34 cellular contexts compared by ENCODE assay signal in genomic region chr10:132619927-132620326, GRCh38.
"Had no signal": no experiment of that assay in that cellular context is flagged by ENCODE, and none has a peak within 500 bp of the region (broad histone marks: within the 10 kb centered on the region; RNA-seq: fewer than 3 reads in every experiment).

No MANE protein-coding gene starts in this region.

- DNase-seq: activated CD4-positive, alpha-beta T cell treated with anti-CD3 and anti-CD28 coated beads for 48 hours; activated CD4-positive, alpha-beta T cell treated with anti-CD3 and anti-CD28 coated beads, Interleukin-2, amount 50 U/mL, for 1 hour; activated CD4-positive, alpha-beta T cell treated with anti-CD3 and anti-CD28 coated beads, Interleukin-2, amount 50 U/mL, for 48 hours; activated CD8-positive, alpha-beta memory T cell treated with anti-CD3 and anti-CD28 coated beads for 24 hours; activated CD8-positive, alpha-beta T cell treated with anti-CD3 and anti-CD28 coated beads for 36 hours; activated effector memory CD4-positive, alpha-beta T cell treated with Interleukin-2 at 50 U/mL for 16 hours; activated gamma-delta T cell treated with Interleukin-2 at 50 U/mL for 16 hours; activated naive CD4-positive, alpha-beta T cell treated with Interleukin-2 at 50 U/mL for 16 hours; activated naive CD8-positive, alpha-beta T cell treated with anti-CD3 and anti-CD28 coated beads, Interleukin-2, amount 10 ng/mL, durations not matched to agents 7 days and 5 days; activated T-cell treated with anti-CD3 and anti-CD28 coated beads, Interleukin-2, amount 50 U/mL, for 1 hour; central memory CD4-positive, alpha-beta T cell; cerebellar nuclear complex; dorsolateral prefrontal cortex; effector memory CD8-positive, alpha-beta T cell; erythroblast; esophagus squamous epithelium; foreskin melanocyte; heart right ventricle; T-helper 1 cell; T-helper 17 cell; T1000; WERI-Rb-1 had no signal

- H3K27ac Mint-ChIP-seq: activated B cell treated with CpG ODN at 0.5 μM for 24 hours; activated CD8-positive, alpha-beta T cell treated with anti-CD3 and anti-CD28 coated beads for 36 hours; activated naive CD4-positive, alpha-beta T cell treated with anti-CD3 and anti-CD28 coated beads, Interleukin-2, amount 50 U/mL, for 72 hours; activated naive CD8-positive, alpha-beta T cell treated with anti-CD3 and anti-CD28 coated beads, Interleukin-2, amount 10 ng/mL, durations not matched to agents 7 days and 5 days; activated T-helper 17 cell treated with anti-CD3 and anti-CD28 coated beads, Interleukin-2, amount 50 U/mL, for 72 hours; brain; dendritic cell treated with granulocyte-macrophage colony-stimulating factor and Interleukin-4, amounts not matched to agents 40 ng/mL and 50 ng/mL, for 4 days; effector memory CD8-positive, alpha-beta T cell; T-helper 17 cell; T-helper 2 cell treated with Interferon-gamma antibody and Interleukin-4, amounts not matched to agents 5 μg/mL and 100 μg/mL, for 36 hours had no signal

- ATAC-seq: activated CD4-positive, CD25-positive, alpha-beta regulatory T cell treated with anti-CD3 and anti-CD28 coated beads, Interleukin-2, amount 50 U/mL, for 24 hours; activated CD8-positive, alpha-beta T cell treated with anti-CD3 and anti-CD28 coated beads for 36 hours; activated naive CD4-positive, alpha-beta T cell treated with anti-CD3 and anti-CD28 coated beads, Interleukin-2, amount 50 U/mL, for 72 hours; activated T-helper 17 cell treated with anti-CD3 and anti-CD28 coated beads, Interleukin-2, amount 50 U/mL, for 72 hours; effector memory CD8-positive, alpha-beta T cell; gastroesophageal sphincter; heart right ventricle; T-helper 17 cell had no signal

- H3K27me3 Mint-ChIP-seq: activated B cell treated with CpG ODN at 0.5 μM for 24 hours; activated naive CD8-positive, alpha-beta T cell treated with anti-CD3 and anti-CD28 coated beads, Interleukin-2, amount 10 ng/mL, durations not matched to agents 7 days and 5 days; activated T-helper 17 cell treated with anti-CD3 and anti-CD28 coated beads, Interleukin-2, amount 50 U/mL, for 72 hours; brain; dendritic cell treated with granulocyte-macrophage colony-stimulating factor and Interleukin-4, amounts not matched to agents 40 ng/mL and 50 ng/mL, for 4 days; effector memory CD8-positive, alpha-beta T cell; T-helper 17 cell had no signal

- H3K27ac ChIP-seq: ascending aorta, breast epithelium, cardiac muscle cell, coronary artery, dorsolateral prefrontal cortex, esophagus squamous epithelium, heart right ventricle, WERI-Rb-1 had no signal

- H3K36me3 ChIP-seq: breast epithelium, cardiac muscle cell, WERI-Rb-1 had no signal

- H3K4me1 ChIP-seq: breast epithelium had no signal

- H3K4me3 ChIP-seq: ascending aorta, breast epithelium, cardiac muscle cell, coronary artery, dorsolateral prefrontal cortex, esophagus squamous epithelium, gastroesophageal sphincter, heart right ventricle had no signal

- H3K4me3 Mint-ChIP-seq: activated B cell treated with CpG ODN at 0.5 μM for 24 hours; activated CD8-positive, alpha-beta T cell treated with anti-CD3 and anti-CD28 coated beads for 36 hours; activated naive CD8-positive, alpha-beta T cell treated with anti-CD3 and anti-CD28 coated beads, Interleukin-2, amount 10 ng/mL, durations not matched to agents 7 days and 5 days; activated T-helper 17 cell treated with anti-CD3 and anti-CD28 coated beads, Interleukin-2, amount 50 U/mL, for 72 hours; brain; dendritic cell treated with granulocyte-macrophage colony-stimulating factor and Interleukin-4, amounts not matched to agents 40 ng/mL and 50 ng/mL, for 4 days; effector memory CD8-positive, alpha-beta T cell; T-helper 17 cell; T-helper 2 cell treated with Interferon-gamma antibody and Interleukin-4, amounts not matched to agents 5 μg/mL and 100 μg/mL, for 36 hours had no signal
